ENCODE assay signal across 1 cellular context in the genomic region with DNA sequence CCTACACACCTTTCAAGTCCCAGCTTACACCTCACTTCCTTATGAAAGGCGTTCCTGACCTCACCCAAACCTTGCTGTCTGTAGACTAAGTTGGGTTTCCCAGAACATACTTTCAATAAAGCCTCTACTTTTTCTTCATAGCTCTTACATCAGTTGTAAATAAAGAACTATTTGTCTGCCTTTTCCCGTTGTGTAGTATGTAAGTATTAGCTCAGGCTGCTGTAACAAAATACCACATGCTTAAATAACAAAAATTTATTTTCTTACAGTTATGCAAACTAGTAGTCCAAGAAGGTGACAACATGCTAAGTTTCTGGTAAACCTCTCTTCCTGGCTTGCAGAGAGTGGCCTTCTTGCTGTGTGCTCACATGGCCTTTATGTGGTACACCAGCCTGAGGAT.
TF ChIP-seq lines count a peak whose summit lies in the region.

No MANE protein-coding gene starts in this region.

TF ChIP-seq in WTC11, 78 proteins besides CTCF, POLR2A, EP300 and RAD21 (continued from another document):
- TF ChIP-seq, protein P1, sequence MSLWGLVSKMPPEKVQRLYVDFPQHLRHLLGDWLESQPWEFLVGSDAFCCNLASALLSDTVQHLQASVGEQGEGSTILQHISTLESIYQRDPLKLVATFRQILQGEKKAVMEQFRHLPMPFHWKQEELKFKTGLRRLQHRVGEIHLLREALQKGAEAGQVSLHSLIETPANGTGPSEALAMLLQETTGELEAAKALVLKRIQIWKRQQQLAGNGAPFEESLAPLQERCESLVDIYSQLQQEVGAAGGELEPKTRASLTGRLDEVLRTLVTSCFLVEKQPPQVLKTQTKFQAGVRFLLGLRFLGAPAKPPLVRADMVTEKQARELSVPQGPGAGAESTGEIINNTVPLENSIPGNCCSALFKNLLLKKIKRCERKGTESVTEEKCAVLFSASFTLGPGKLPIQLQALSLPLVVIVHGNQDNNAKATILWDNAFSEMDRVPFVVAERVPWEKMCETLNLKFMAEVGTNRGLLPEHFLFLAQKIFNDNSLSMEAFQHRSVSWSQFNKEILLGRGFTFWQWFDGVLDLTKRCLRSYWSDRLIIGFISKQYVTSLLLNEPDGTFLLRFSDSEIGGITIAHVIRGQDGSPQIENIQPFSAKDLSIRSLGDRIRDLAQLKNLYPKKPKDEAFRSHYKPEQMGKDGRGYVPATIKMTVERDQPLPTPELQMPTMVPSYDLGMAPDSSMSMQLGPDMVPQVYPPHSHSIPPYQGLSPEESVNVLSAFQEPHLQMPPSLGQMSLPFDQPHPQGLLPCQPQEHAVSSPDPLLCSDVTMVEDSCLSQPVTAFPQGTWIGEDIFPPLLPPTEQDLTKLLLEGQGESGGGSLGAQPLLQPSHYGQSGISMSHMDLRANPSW (CRISPR knock-in tag; conservative IDR thresholded peaks at IDR 0.05; ENCODE audit: low read depth), result no peak
- TF ChIP-seq CREB1 (CRISPR knock-in tag; IDR thresholded peaks at IDR 0.05), result no peak
- no peak for TF ChIP-seq TEAD1 (CRISPR knock-in tag; IDR thresholded peaks at IDR 0.05)
- TF ChIP-seq E2F5 (CRISPR knock-in tag; IDR thresholded peaks at IDR 0.05), result no peak
